In the genomic region with DNA sequence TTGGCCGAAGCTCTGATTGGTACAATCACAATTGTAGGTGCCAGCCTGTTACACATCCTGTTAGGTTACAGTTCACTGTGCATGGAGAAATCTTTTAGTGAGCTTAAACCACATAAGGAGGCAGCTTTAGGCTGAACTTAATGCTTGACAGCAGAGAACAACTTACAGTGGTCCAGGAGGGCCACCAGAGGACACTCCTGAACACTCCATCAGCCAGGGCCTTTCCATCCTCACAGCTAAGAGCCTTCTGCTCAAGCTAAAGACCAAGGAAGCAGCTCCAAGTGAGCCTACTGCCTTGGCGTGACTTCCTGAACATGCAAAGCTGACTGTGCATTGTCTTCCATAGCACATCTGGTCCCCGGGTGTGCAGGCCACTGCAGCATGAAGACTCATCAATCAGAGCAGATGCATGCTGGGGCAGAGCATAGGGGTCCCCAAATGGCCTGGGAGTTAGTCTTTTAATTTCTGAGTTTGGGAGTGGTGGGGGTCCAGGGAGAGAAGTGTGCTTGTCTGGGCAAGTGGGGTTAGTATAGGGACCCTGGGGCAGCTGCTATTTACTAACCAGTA, we compare ENCODE assay signal across 27 cellular contexts.
"Had no signal": no experiment of that assay in that cellular context is flagged by ENCODE, and none has a peak within 500 bp of the region (broad histone marks: within the 10 kb centered on the region; RNA-seq: fewer than 3 reads in every experiment).

No MANE protein-coding gene starts in this region.

- H3K36me3 ChIP-seq: brain microvascular endothelial cell, cardiac muscle cell, colonic mucosa, MG63, SJSA1 had no signal

- H3K4me3 ChIP-seq: cardiac muscle cell, colonic mucosa, MG63, SJSA1 had no signal

- H3K27me3 ChIP-seq: brain microvascular endothelial cell, cardiac muscle cell, colonic mucosa, MG63, SJSA1 had no signal

- H3K9me3 ChIP-seq: colonic mucosa, MG63, SJSA1 had no signal

- H3K9ac ChIP-seq: KMS-11 had no signal

- DNase-seq: activated B cell treated with CpG ODN at 0.5 μM for 24 hours; activated CD4-positive, alpha-beta T cell treated with anti-CD3 and anti-CD28 coated beads for 1 hour; activated CD4-positive, alpha-beta T cell treated with anti-CD3 and anti-CD28 coated beads, Interleukin-2, amount 10 ng/mL, durations not matched to agents 24 days and 14 days; activated CD4-positive, alpha-beta T cell treated with anti-CD3 and anti-CD28 coated beads, Interleukin-2, amount 50 U/mL, for 48 hours; activated CD8-positive, alpha-beta memory T cell treated with anti-CD3 and anti-CD28 coated beads, Interleukin-2, amount 10 ng/mL, durations not matched to agents 7 days and 5 days; activated effector memory CD4-positive, alpha-beta T cell treated with Interleukin-2 at 50 U/mL for 16 hours; activated naive CD4-positive, alpha-beta T cell; activated T-cell treated with anti-CD3 and anti-CD28 coated beads, Interleukin-2, amount 50 U/mL, for 24 hours; amygdala; brain microvascular endothelial cell; cerebellar nuclear complex; colonic mucosa; MG63; MV-4-11; NCI-H1105; NCI-H1436; NCI-H1694 treated with DMSO at 0.1 percent for 48 hours; NCI-H2081 treated with DMSO at 0.1 percent for 48 hours; NCI-H446; NCI-H524; SHP77; T-helper 17 cell; T-helper 9 cell had no signal

- H3K4me1 ChIP-seq: colonic mucosa, SJSA1 had no signal

- H3K4me2 ChIP-seq: KMS-11 had no signal

- H3K27ac ChIP-seq: brain microvascular endothelial cell, cardiac muscle cell, colonic mucosa, KMS-11, RWPE1, SJSA1 had no signal

- ATAC-seq: activated CD8-positive, alpha-beta memory T cell treated with anti-CD3 and anti-CD28 coated beads, Interleukin-2, amount 10 ng/mL, durations not matched to agents 7 days and 5 days; T-helper 17 cell had no signal
